17 cellular contexts compared by ENCODE assay signal in the genomic region with DNA sequence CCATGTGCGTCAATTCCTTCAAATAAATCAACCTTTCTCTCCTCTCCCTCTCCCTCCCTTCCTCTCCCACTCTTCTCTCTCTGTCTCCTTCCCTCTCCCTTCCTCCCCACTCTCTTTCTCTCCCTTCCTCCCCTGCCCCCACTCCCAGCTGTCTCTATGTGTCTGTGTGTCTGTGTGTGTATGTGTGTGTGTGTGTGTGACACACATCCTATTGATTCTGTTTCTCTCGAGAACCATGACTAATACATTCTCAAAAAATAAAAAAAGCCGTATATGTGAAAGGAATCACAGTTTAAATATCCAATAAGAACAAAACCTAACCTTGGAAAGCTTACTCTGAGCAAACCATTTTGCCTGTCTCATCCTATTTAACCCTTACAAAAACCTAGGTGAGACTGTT. TPM values are rescaled to one million over a fixed set of nuclear protein-coding genes. Genes with fewer than 3 reads are reported as not detected.
A peak's percentile ranks its signal among the peaks of the same experiment; 100 is the strongest.
DNase-seq lines count a peak whose midpoint lies in the region; ATAC-seq and TF ChIP-seq lines count a peak whose summit lies in the region.
"Had no signal": no experiment of that assay in that cellular context is flagged by ENCODE, and none has a peak within 500 bp of the region (broad histone marks: within the 10 kb centered on the region; RNA-seq: fewer than 3 reads in every experiment).

No MANE protein-coding gene starts in this region.

- no peaks in the 10 kb centered on the region for H3K36me3 Mint-ChIP-seq in activated CD8-positive, alpha-beta T cell treated with anti-CD3 and anti-CD28 coated beads, Interleukin-2, amount 10 ng/mL, durations not matched to agents 7 days and 5 days (ENCODE audit: low read depth)

- H3K27me3 ChIP-seq in HCT116 (ENCODE audit: insufficient read depth, low read length): no peaks in the 10 kb centered on the region
- H3K27me3 ChIP-seq: hepatocyte had no signal

- peaks cover 8 to 12% of the 10 kb centered on the region in 2 experiments; a peak in 3 of 4 replicates for H3K4me1 ChIP-seq in HCT116 (ENCODE audit: control insufficient read depth in 1 of 2, insufficient read depth in 2 of 2, low read length in 2 of 2)
- H3K4me1 ChIP-seq in OCI-LY7 (ENCODE audit: insufficient read depth, low read length, poor library complexity, severe bottlenecking): no peaks in the 10 kb centered on the region

- H3K9me3 ChIP-seq in HCT116 (ENCODE audit: control insufficient read depth in 1 of 2, insufficient read depth in 1 of 2, low read depth in 1 of 2, low read length in 2 of 2) (no peaks in the 10 kb centered on the region), OCI-LY7 (ENCODE audit: low read length) (no peaks in the 10 kb centered on the region)

- H3K9me2 ChIP-seq in HCT116 (ENCODE audit: insufficient read depth) (no peaks in the 10 kb centered on the region), OCI-LY7 (ENCODE audit: insufficient read depth, low read length) (no peaks in the 10 kb centered on the region)

- H4K20me1 ChIP-seq in HCT116 (ENCODE audit: insufficient read depth): no peaks in the 10 kb centered on the region
- H4K20me1 ChIP-seq in OCI-LY7 (ENCODE audit: insufficient read depth, low read length): no peaks in the 10 kb centered on the region

- DNase-seq in A172 (ENCODE audit: low spot score) (peak; percentile 10), HCT116 (ENCODE audit: low read depth, low spot score) (peak; percentile 10), cardiac fibroblast (ENCODE audit: low read depth in 2 of 2) (peak; percentile 23 to 36), kidney glomerular epithelial cell (lab: John Stamatoyannopoulos, UW) (peak; percentile 0), NCI-H524 (lab: John Stamatoyannopoulos, UW) (no peak), OCI-LY7 (ENCODE audit: low spot score) (no peak)
- DNase-seq in activated CD8-positive, alpha-beta T cell treated with anti-CD3 and anti-CD28 coated beads, Interleukin-2, amount 10 ng/mL, durations not matched to agents 7 days and 5 days: no peak
- DNase-seq: ACHN; activated CD4-positive, CD25-positive, alpha-beta regulatory T cell treated with anti-CD3 and anti-CD28 coated beads, Interleukin-2, amount 50 U/mL, for 72 hours; NCI-H1930; NCI-H82 had no signal

- H3K9me3 Mint-ChIP-seq in activated CD8-positive, alpha-beta T cell treated with anti-CD3 and anti-CD28 coated beads, Interleukin-2, amount 10 ng/mL, durations not matched to agents 7 days and 5 days (ENCODE audit: insufficient read depth): no peaks in the 10 kb centered on the region

- ATAC-seq in HCT116: peak; percentile 63
- ATAC-seq in activated CD8-positive, alpha-beta T cell treated with anti-CD3 and anti-CD28 coated beads, Interleukin-2, amount 10 ng/mL, durations not matched to agents 7 days and 5 days: no peak
- no peak for ATAC-seq in GM21447 (IDR thresholded peaks at IDR 0.05; ENCODE audit: unreplicated experiment)
- ATAC-seq: left lobe of liver had no signal

- H2AFZ ChIP-seq in HCT116 (ENCODE audit: low read depth, low read length, poor library complexity, severe bottlenecking) (no peak overlapping the region), OCI-LY7 (ENCODE audit: low read length) (no peak overlapping the region)
- H2AFZ ChIP-seq: hepatocyte had no signal

- RAD21 ChIA-PET in HCT116 (lab: Charles Lee; ENCODE audit: low non-redundant PET in 1 of 2, low total read pairs in 2 of 2, uncharacterized antibody in 2 of 2, unreplicated experiment in 2 of 2): interaction anchor here in 1 of 2 experiments (0.6 kb wide), 1 partner anchor 75 kb away, joined by 3 read pairs; no protein-coding TSS in a partner anchor

- TF ChIP-seq CTCF in HCT116 (IDR thresholded peaks at IDR 0.05 in 2 of 3, conservative IDR thresholded peaks at IDR 0.05 in 1 of 3; ENCODE audit: borderline replicate concordance in 1 of 3, insufficient read depth in 1 of 3, low read depth in 2 of 3, low read length in 2 of 3) (no peak), cardiac fibroblast (IDR thresholded peaks at IDR 0.05; ENCODE audit: low read depth, low read length) (no peak), OCI-LY7 (conservative IDR thresholded peaks at IDR 0.05; ENCODE audit: low read length) (no peak)

- intact Hi-C loops in HCT116 (cut with micrococcal nuclease) (no loop called here), OCI-LY7 (cut with micrococcal nuclease; ENCODE audit: unreplicated experiment) (no loop called here)

- H3K4me3 ChIP-seq in HCT116 (replicated peaks in 1 of 2; ENCODE audit: low read depth in 1 of 2, low read length in 2 of 2) (no peak overlapping the region), cardiac fibroblast (replicated peaks in 1 of 2; ENCODE audit: low read depth in 2 of 2, low read length in 2 of 2) (no peak overlapping the region), OCI-LY7 (ENCODE audit: low read depth, low read length, poor library complexity, severe bottlenecking) (no peak overlapping the region)
- H3K4me3 ChIP-seq: hepatocyte had no signal

- H3K4me1 Mint-ChIP-seq in activated CD8-positive, alpha-beta T cell treated with anti-CD3 and anti-CD28 coated beads, Interleukin-2, amount 10 ng/mL, durations not matched to agents 7 days and 5 days (ENCODE audit: low read depth): no peaks in the 10 kb centered on the region

- H3K4me3 Mint-ChIP-seq in activated CD8-positive, alpha-beta T cell treated with anti-CD3 and anti-CD28 coated beads, Interleukin-2, amount 10 ng/mL, durations not matched to agents 7 days and 5 days: no peak overlapping the region
- H3K4me3 Mint-ChIP-seq: brain had no signal

- no TSS peak for BruUV-seq in HCT116 (replicated peaks; lab: Mats Ljungman, UMichigan)
- BruUV-seq in OCI-LY7 (replicated peaks; lab: Mats Ljungman, UMichigan): no TSS peak

- CTCF ChIA-PET in HCT116 (lab: Charles Lee): interaction anchor here (0.8 kb wide), 1 partner anchor 24 kb away, joined by 3 read pairs; no protein-coding TSS in a partner anchor
- CTCF ChIA-PET in activated CD8-positive, alpha-beta T cell treated with anti-CD3 and anti-CD28 coated beads, Interleukin-2, amount 10 ng/mL, durations not matched to agents 7 days and 5 days (lab: Charles Lee): interaction anchor here (1.2 kb wide), 1 partner anchor 61 kb away, joined by 3 read pairs; no protein-coding TSS in a partner anchor
- CTCF ChIA-PET in OCI-LY7 (lab: Charles Lee; ENCODE audit: unreplicated experiment): no interaction called here

- H3K4me2 ChIP-seq in HCT116 (ENCODE audit: low read length) (peak overlapping the region; percentile 30; the same call in 1 of the 2 replicates), OCI-LY7 (ENCODE audit: low read length) (no peak overlapping the region)
- H3K4me2 ChIP-seq: hepatocyte had no signal

- H3K27ac ChIP-seq in HCT116 (ENCODE audit: low read depth, low read length) (no peak overlapping the region), OCI-LY7 (ENCODE audit: low read depth, low read length, poor library complexity, severe bottlenecking) (no peak overlapping the region)
- H3K27ac ChIP-seq: hepatocyte had no signal

- no peak overlapping the region for H3K9ac ChIP-seq in HCT116 (ENCODE audit: low read length)

- no peak for TF ChIP-seq RAD21 in HCT116 (IDR thresholded peaks at IDR 0.05; ENCODE audit: low read depth)

- H3K79me2 ChIP-seq in HCT116 (ENCODE audit: insufficient read depth, low read length) (no peaks in the 10 kb centered on the region), OCI-LY7 (ENCODE audit: insufficient read depth, low read depth, low read length) (no peaks in the 10 kb centered on the region)
- H3K79me2 ChIP-seq: hepatocyte had no signal

- no peak overlapping the region for H3K27ac Mint-ChIP-seq in activated CD8-positive, alpha-beta T cell treated with anti-CD3 and anti-CD28 coated beads, Interleukin-2, amount 10 ng/mL, durations not matched to agents 7 days and 5 days
- H3K27ac Mint-ChIP-seq: progenitor cell of endocrine pancreas had no signal

- peaks cover 1% of the 10 kb centered on the region for H3K27me3 Mint-ChIP-seq in activated CD8-positive, alpha-beta T cell treated with anti-CD3 and anti-CD28 coated beads, Interleukin-2, amount 10 ng/mL, durations not matched to agents 7 days and 5 days (ENCODE audit: low read depth)
- H3K27me3 Mint-ChIP-seq: progenitor cell of endocrine pancreas had no signal

- no peaks in the 10 kb centered on the region for H3K36me3 ChIP-seq in HCT116 (ENCODE audit: control insufficient read depth in 1 of 2, insufficient read depth in 2 of 2, low read length in 2 of 2)
- no peaks in the 10 kb centered on the region for H3K36me3 ChIP-seq in OCI-LY7 (ENCODE audit: insufficient read depth, low read length)

- POLR2A ChIA-PET in HCT116 (lab: Charles Lee): no interaction called here
- POLR2A ChIA-PET in activated CD8-positive, alpha-beta T cell treated with anti-CD3 and anti-CD28 coated beads, Interleukin-2, amount 10 ng/mL, durations not matched to agents 7 days and 5 days (lab: Charles Lee): interaction anchor here (0.6 kb wide), 1 partner anchor 430 kb away, joined by 3 read pairs; no protein-coding TSS in a partner anchor
- POLR2A ChIA-PET in OCI-LY7 (lab: Charles Lee): no interaction called here

- TF ChIP-seq POLR2A in HCT116 (IDR thresholded peaks at IDR 0.05; ENCODE audit: borderline replicate concordance, extremely low read depth, insufficient read depth, insufficient read length): no peak

TF ChIP-seq in HCT116, 20 proteins besides CTCF, POLR2A, EP300 and RAD21:
- TF ChIP-seq ELF1 (IDR thresholded peaks at IDR 0.05; ENCODE audit: borderline replicate concordance, low read depth): no peak
- no peak for TF ChIP-seq EZH2 (IDR thresholded peaks at IDR 0.05)
- TF ChIP-seq CBX3 (IDR thresholded peaks at IDR 0.05; ENCODE audit: low read depth): peak; percentile 64; the same call in 1 of the 2 replicates
- TF ChIP-seq FOSL1 (IDR thresholded peaks at IDR 0.05; ENCODE audit: low read depth): peak; percentile 70
- TF ChIP-seq POLR2AphosphoS5 (IDR thresholded peaks at IDR 0.05; ENCODE audit: low read depth, low read length): no peak
- TF ChIP-seq TCF7L2 (IDR thresholded peaks at IDR 0.05; ENCODE audit: borderline replicate concordance, extremely low read depth, insufficient read depth, insufficient read length): no peak
- TF ChIP-seq, protein P1, sequence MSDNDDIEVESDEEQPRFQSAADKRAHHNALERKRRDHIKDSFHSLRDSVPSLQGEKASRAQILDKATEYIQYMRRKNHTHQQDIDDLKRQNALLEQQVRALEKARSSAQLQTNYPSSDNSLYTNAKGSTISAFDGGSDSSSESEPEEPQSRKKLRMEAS (IDR thresholded peaks at IDR 0.05): no peak
- peak; percentile 16; the same call in 1 of the 2 replicates for TF ChIP-seq SP1 (IDR thresholded peaks at IDR 0.05; ENCODE audit: low read depth)
- TF ChIP-seq CEBPB (IDR thresholded peaks at IDR 0.05; ENCODE audit: low read depth): 0 out of 2 replicates have a peak, but pooled peaks have one; percentile 26

RNA-seq across cellular contexts. Expression of gene HSD17B3, which starts 8.5 kb away (rescaled TPM):
- total RNA-seq in A172 (2014; rRNA removed; shearing (Covaris generic)): not detected in 2 replicates
- total RNA-seq in HCT116 (2021; ENCODE audit: unreplicated experiment): 0.37 TPM
- 0.17 and 0.20 TPM in 2 replicates for polyA plus RNA-seq in HCT116 (2012)
- not detected for total RNA-seq in activated CD8-positive, alpha-beta T cell treated with anti-CD3 and anti-CD28 coated beads, Interleukin-2, amount 10 ng/mL, durations not matched to agents 7 days and 5 days
- not detected in 2 replicates for total RNA-seq in OCI-LY7 (2014; rRNA removed; shearing (Covaris generic))
- not detected in 2 replicates for total RNA-seq in OCI-LY7 (2022)
- total RNA-seq: progenitor cell of endocrine pancreas; T-helper 1 cell treated with Interleukin-12 subunit alpha and Interleukin-12 subunit beta and Interleukin-4 antibody, amounts not matched to agents 30 ng/mL and 1 ng/mL, for 36 hours had no signal

Comparison
In these comparisons a context has a peak if more than half of its experiments do, and no peak if none do; other contexts are left out.
1. DNase-seq: peak in A172 (single experiment), HCT116 (single experiment), cardiac fibroblast (2 of 2) and kidney glomerular epithelial cell (single experiment); none in NCI-H524 (0 of 2), activated CD8-positive, alpha-beta T cell treated with anti-CD3 and anti-CD28 coated beads, Interleukin-2, amount 10 ng/mL, durations not matched to agents 7 days and 5 days (single experiment) and OCI-LY7 (single experiment).